Comparison of ENCODE assay signal across 8 cellular contexts in genomic region chr12:59087077-59087673, GRCh38.
DNase-seq lines count a peak whose midpoint lies in the region; ATAC-seq, FAIRE-seq and TF ChIP-seq lines count a peak whose summit lies in the region.

No MANE protein-coding gene starts in this region.

- no peak overlapping the region for H4K8ac ChIP-seq in IMR-90 (ENCODE audit: low read depth in 2 of 2, low read length in 2 of 2)

- no peak overlapping the region for H4K91ac ChIP-seq in IMR-90 (ENCODE audit: insufficient read depth, low read depth, low read length)

- peak; percentile 69 for ATAC-seq in IMR-90 (ENCODE audit: low read depth)
- ATAC-seq in lower lobe of right lung = peak in 1 of 2 donors; percentile 54
- ATAC-seq in GM21423 (IDR thresholded peaks at IDR 0.05; ENCODE audit: unreplicated experiment) = no peak

- TF ChIP-seq CTCF in AG09309 (IDR thresholded peaks at IDR 0.05; ENCODE audit: control insufficient read depth, insufficient read depth, low read depth, low read length, missing control alignments) = peak; percentile 70
- TF ChIP-seq CTCF in IMR-90 (conservative IDR thresholded peaks at IDR 0.05; ENCODE audit: low read depth, low read length) = peak; percentile 81
- TF ChIP-seq CTCF in bronchial epithelial cell (IDR thresholded peaks at IDR 0.05; ENCODE audit: insufficient read depth, low read length, severe bottlenecking) = peak; percentile 51
- peak; percentile 52 for TF ChIP-seq CTCF in lower lobe of right lung (IDR thresholded peaks at IDR 0.05)
- no peak for TF ChIP-seq CTCF in GM20000 (IDR thresholded peaks at IDR 0.05; ENCODE audit: extremely low read depth, missing control alignments)
- no peak for TF ChIP-seq CTCF in lower leg skin (IDR thresholded peaks at IDR 0.05)

- H3K4ac ChIP-seq in IMR-90 (ENCODE audit: low read depth, low read length) = no peak overlapping the region

- no peak for FAIRE-seq in bronchial epithelial cell (lab: Jason Lieb, UNC)

- H3K18ac ChIP-seq in IMR-90 (ENCODE audit: low read depth, low read length) = no peak overlapping the region

- H2AK9ac ChIP-seq in IMR-90 (replicated peaks; ENCODE audit: low read depth, low read length, poor library complexity) = no peak overlapping the region

- no peaks in the 10 kb centered on the region for H3K9me3 ChIP-seq in IMR-90 (ENCODE audit: control insufficient read depth, insufficient read depth, low read length)
- no peaks in the 10 kb centered on the region for H3K9me3 ChIP-seq in lower lobe of right lung

- dilution Hi-C loops in IMR-90 (cut with HindIII; ENCODE audit: low sequenced_read_pairs, unreplicated experiment) = no loop called here

- H3K79me1 ChIP-seq in IMR-90 (ENCODE audit: low read depth in 1 of 2, low read length in 2 of 2) = no peaks in the 10 kb centered on the region

- H2AK5ac ChIP-seq in IMR-90 (ENCODE audit: low read depth, low read length) = no peak overlapping the region

- H3K27ac ChIP-seq in IMR-90 (ENCODE audit: insufficient read depth, low read length) (no peak overlapping the region), lower lobe of right lung (no peak overlapping the region)

- H2BK5ac ChIP-seq in IMR-90 (ENCODE audit: low read depth, low read length, poor library complexity, severe bottlenecking) = no peak overlapping the region

- no peaks in the 10 kb centered on the region for H4K20me1 ChIP-seq in IMR-90 (ENCODE audit: insufficient read depth, low read length)

- H3K9me1 ChIP-seq in IMR-90 (ENCODE audit: insufficient read depth, low read length) = no peaks in the 10 kb centered on the region; the same call in 1 of the 2 replicates

- H3K27me3 ChIP-seq in IMR-90 (ENCODE audit: control insufficient read depth, insufficient read depth, low read length) (no peaks in the 10 kb centered on the region), bronchial epithelial cell (ENCODE audit: control insufficient read depth, insufficient read depth, low read length) (no peaks in the 10 kb centered on the region), lower lobe of right lung (ENCODE audit: low read depth) (no peaks in the 10 kb centered on the region)

- H3K36me3 ChIP-seq in IMR-90 (ENCODE audit: control insufficient read depth, insufficient read depth, low read length) (no peaks in the 10 kb centered on the region), bronchial epithelial cell (ENCODE audit: control insufficient read depth, insufficient read depth, low read length) (no peaks in the 10 kb centered on the region), lower lobe of right lung (no peaks in the 10 kb centered on the region)

- BruUV-seq in IMR-90 (replicated peaks; lab: Mats Ljungman, UMichigan) = no TSS peak

- DNase-seq in AG09309 (ENCODE audit: low read depth) (no peak), IMR-90 (peak; percentile 39), bronchial epithelial cell (ENCODE audit: low read depth) (no peak), lower lobe of right lung (no peak), NCI-H526 (lab: John Stamatoyannopoulos, UW) (no peak), GM20000 (ENCODE audit: low spot score) (no peak), lower leg skin (ENCODE audit: low spot score in 2 of 2) (no peak)

- peaks cover 13% of the 10 kb centered on the region for H3K4me1 ChIP-seq in IMR-90 (ENCODE audit: control insufficient read depth, insufficient read depth, low read length)
- peaks cover 5% of the 10 kb centered on the region for H3K4me1 ChIP-seq in lower lobe of right lung

- no peak overlapping the region for H3K9ac ChIP-seq in IMR-90 (ENCODE audit: low read depth, low read length)

- no peak overlapping the region for H3K56ac ChIP-seq in IMR-90 (ENCODE audit: extremely low read depth, insufficient read depth, low read length)

- no peak overlapping the region for H4K5ac ChIP-seq in IMR-90 (ENCODE audit: low read depth, low read length)

- H2BK120ac ChIP-seq in IMR-90 (ENCODE audit: low read depth, low read length) = 0 out of 2 replicates have a peak overlapping the region, but pooled peaks have one; percentile 23

- H2AFZ ChIP-seq in IMR-90 (replicated peaks; ENCODE audit: low read length, poor library complexity) = no peak overlapping the region

- POLR2A ChIA-PET in IMR-90 (lab: Charles Lee; ENCODE audit: unreplicated experiment) = no interaction called here

- no peak overlapping the region for H3K4me2 ChIP-seq in IMR-90 (ENCODE audit: low read depth, low read length)

- peak; percentile 74 for TF ChIP-seq RAD21 in IMR-90 (IDR thresholded peaks at IDR 0.05; ENCODE audit: low read length)

- no peak overlapping the region for H3K14ac ChIP-seq in IMR-90 (replicated peaks; ENCODE audit: low read depth, low read length)

- intact Hi-C loops in IMR-90 (cut with micrococcal nuclease) = loop anchor here (1.0 to 10.0 kb wide), 6 partner anchors 168 to 1104 kb away; no protein-coding TSS in a partner anchor
- intact Hi-C loops in lower lobe of right lung (cut with DNase I) = loop anchor here (10.0 kb wide), 1 partner anchor 742 kb away; no protein-coding TSS in a partner anchor
- intact Hi-C loops in lower leg skin (cut with DNase I; ENCODE audit: low total_unique reads) = no loop called here

- H3K4me3 ChIP-seq in AG09309 (ENCODE audit: control insufficient read depth, low read depth, low read length) = no peak overlapping the region
- no peak overlapping the region for H3K4me3 ChIP-seq in IMR-90 (ENCODE audit: insufficient read depth, low read depth, low read length)
- H3K4me3 ChIP-seq in bronchial epithelial cell (ENCODE audit: low read depth, low read length) = no peak overlapping the region
- H3K4me3 ChIP-seq in lower lobe of right lung = no peak overlapping the region
- no peak overlapping the region for H3K4me3 ChIP-seq in lower leg skin (ENCODE audit: low read depth, poor library complexity, severe bottlenecking)

- in situ Hi-C loops in IMR-90 (cut with MboI; ENCODE audit: low sequenced_read_pairs) = loop anchor here (10.0 kb wide), 2 partner anchors 172 to 742 kb away; no protein-coding TSS in a partner anchor

- no peak overlapping the region for H2BK20ac ChIP-seq in IMR-90 (ENCODE audit: low read depth, low read length)

- CTCF ChIA-PET in IMR-90 (lab: Yijun Ruan, JAX) = interaction anchor here (0.8 to 3.5 kb wide), 2 partner anchors 209 to 546 kb away, joined by 3 to 30 read pairs; no protein-coding TSS in a partner anchor

- no peak overlapping the region for H2BK15ac ChIP-seq in IMR-90 (ENCODE audit: low read depth, low read length)

- no peak overlapping the region for H3K23ac ChIP-seq in IMR-90 (ENCODE audit: low read depth, low read length)

- TF ChIP-seq POLR2A in IMR-90 (IDR thresholded peaks at IDR 0.05; ENCODE audit: low read depth, low read length) = no peak
- TF ChIP-seq POLR2A in lower leg skin (IDR thresholded peaks at IDR 0.05) = no peak

TF ChIP-seq in IMR-90, 13 proteins besides CTCF, POLR2A, EP300 and RAD21:
- TF ChIP-seq SMC3 (IDR thresholded peaks at IDR 0.05; ENCODE audit: low read depth, low read length) = peak; percentile 83
- TF ChIP-seq, protein P1, sequence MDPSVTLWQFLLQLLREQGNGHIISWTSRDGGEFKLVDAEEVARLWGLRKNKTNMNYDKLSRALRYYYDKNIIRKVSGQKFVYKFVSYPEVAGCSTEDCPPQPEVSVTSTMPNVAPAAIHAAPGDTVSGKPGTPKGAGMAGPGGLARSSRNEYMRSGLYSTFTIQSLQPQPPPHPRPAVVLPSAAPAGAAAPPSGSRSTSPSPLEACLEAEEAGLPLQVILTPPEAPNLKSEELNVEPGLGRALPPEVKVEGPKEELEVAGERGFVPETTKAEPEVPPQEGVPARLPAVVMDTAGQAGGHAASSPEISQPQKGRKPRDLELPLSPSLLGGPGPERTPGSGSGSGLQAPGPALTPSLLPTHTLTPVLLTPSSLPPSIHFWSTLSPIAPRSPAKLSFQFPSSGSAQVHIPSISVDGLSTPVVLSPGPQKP (IDR thresholded peaks at IDR 0.05; ENCODE audit: borderline replicate concordance, low read depth, low read length) = no peak

Comparison
In these comparisons a context has a peak if more than half of its experiments do, and no peak if none do; other contexts are left out.
1. CTCF ChIP-seq: peak in AG09309 (single experiment), IMR-90 (single experiment), bronchial epithelial cell (single experiment) and lower lobe of right lung (single experiment); none in GM20000 (single experiment) and lower leg skin (0 of 3).